17 cellular contexts compared by ENCODE assay signal in genomic region chr7:96786998-96787395, GRCh38.
A peak's percentile ranks its signal among the peaks of the same experiment; 100 is the strongest.
DNase-seq lines count a peak whose midpoint lies in the region; ATAC-seq, FAIRE-seq and TF ChIP-seq lines count a peak whose summit lies in the region.
"Had no signal": no experiment of that assay in that cellular context is flagged by ENCODE, and none has a peak within 500 bp of the region (broad histone marks: within the 10 kb centered on the region; RNA-seq: fewer than 3 reads in every experiment).

No MANE protein-coding gene starts in this region.

- no peak overlapping the region for H3K4me3 ChIP-seq in iPS DF 6.9 (ENCODE audit: low read length)
- H3K4me3 ChIP-seq in HepG2 (replicated peaks in 1 of 3; ENCODE audit: insufficient read depth in 1 of 3, low read depth in 2 of 3, low read length in 3 of 3), result no peak overlapping the region
- H3K4me3 ChIP-seq: GM23248 had no signal

- no peaks in the 10 kb centered on the region for H4K20me1 ChIP-seq in HepG2 (ENCODE audit: insufficient read depth, low read length)

- intact Hi-C loops in HepG2 (cut with micrococcal nuclease; ENCODE audit: unreplicated experiment), result no loop called here

- H3K9ac ChIP-seq in HepG2 (ENCODE audit: insufficient read depth, low read depth, low read length), result no peak overlapping the region
- H3K9ac ChIP-seq: GM23248 had no signal

- TF ChIP-seq CTCF in mesothelial cell of epicardium (IDR thresholded peaks at IDR 0.05; ENCODE audit: unreplicated experiment) (no peak), HepG2 (CRISPR knock-in tag; IDR thresholded peaks at IDR 0.05) (no peak)

- H3K4me3 Mint-ChIP-seq in mesothelial cell of epicardium, result no peak overlapping the region
- H3K4me3 Mint-ChIP-seq: CD4-positive, CD25-positive, alpha-beta regulatory T cell had no signal

- no peaks in the 10 kb centered on the region for H3K9me3 Mint-ChIP-seq in mesothelial cell of epicardium

- CTCF ChIA-PET in HepG2 (lab: Yijun Ruan, JAX; ENCODE audit: low intra/inter-chr PET ratio, low total read pairs), result no interaction called here

- no peak for FAIRE-seq in HepG2 (lab: Jason Lieb, UNC)

- TF ChIP-seq RAD21 in HepG2 (CRISPR knock-in tag; IDR thresholded peaks at IDR 0.05), result no peak

- H3K4me1 Mint-ChIP-seq in mesothelial cell of epicardium, result peaks cover 40% of the 10 kb centered on the region
- H3K4me1 Mint-ChIP-seq: CD4-positive, CD25-positive, alpha-beta regulatory T cell had no signal

- POLR2A ChIA-PET in HepG2 (lab: Yijun Ruan, JAX), result no interaction called here

- no peaks in the 10 kb centered on the region for H3K36me3 ChIP-seq in iPS DF 6.9 (ENCODE audit: control insufficient read depth, insufficient read depth, low read length)
- no peaks in the 10 kb centered on the region for H3K36me3 ChIP-seq in HepG2 (replicated peaks in 1 of 2; ENCODE audit: control insufficient read depth in 1 of 2, insufficient read depth in 2 of 2, low read length in 2 of 2)
- H3K36me3 ChIP-seq: BE2C had no signal

- no peak overlapping the region for H2AFZ ChIP-seq in HepG2 (ENCODE audit: low read length)
- H2AFZ ChIP-seq: GM23248 had no signal

- in situ Hi-C loops in HepG2 (cut with HindIII; ENCODE audit: extremely low pct_ligation_motif_present, low pct_unique_long_range_greater_than_20kb), result loop anchor here (10.0 kb wide), 1 partner anchor 238 kb away; the partner anchor contains the start of gene DLX5

- DNase-seq in ELF-1 (ENCODE audit: low read depth, low spot score) (peak; percentile 29), NCI-H69 (lab: John Stamatoyannopoulos, UW) (peak; percentile 65), iPS DF 6.9 (ENCODE audit: low read depth, low spot score) (peak; percentile 25), mesothelial cell of epicardium (ENCODE audit: low spot score in 2 of 2, unreplicated experiment in 2 of 2) (no peak), NOMO-1 treated with dmso at 0.1 percent for 144 hours (lab: John Stamatoyannopoulos, UW; ENCODE audit: unreplicated experiment) (no peak), NCI-H1694 (lab: John Stamatoyannopoulos, UW) (no peak), HepG2 (ENCODE audit: low spot score) (no peak)
- DNase-seq: BE2C; CD4-positive, CD25-positive, alpha-beta regulatory T cell; DMS 273 treated with DMSO at 0.1 percent for 48 hours; GF-D8; GM23248; KBM-7; NCI-H187; NCI-H510A treated with DMSO at 0.1 percent for 48 hours had no signal

- no peaks in the 10 kb centered on the region for H3K27me3 ChIP-seq in iPS DF 6.9 (ENCODE audit: control insufficient read depth, insufficient read depth, low read length)
- no peaks in the 10 kb centered on the region; a peak in 1 of 5 replicates for H3K27me3 ChIP-seq in HepG2 (ENCODE audit: control insufficient read depth in 1 of 2, insufficient read depth in 2 of 2, low read length in 2 of 2)
- H3K27me3 ChIP-seq: BE2C had no signal

- no peak for TF ChIP-seq POLR2A in HepG2 (IDR thresholded peaks at IDR 0.05; ENCODE audit: insufficient read depth in 1 of 2, low read depth in 2 of 2, low read length in 2 of 2)

- H3K27ac Mint-ChIP-seq in mesothelial cell of epicardium, result peak overlapping the region; percentile 92
- H3K27ac Mint-ChIP-seq: CD4-positive, CD25-positive, alpha-beta regulatory T cell had no signal

- no TSS peak for BruUV-seq in HepG2 (replicated peaks; lab: Mats Ljungman, UMichigan)

- TF ChIP-seq EP300 in HepG2 (IDR thresholded peaks at IDR 0.05; ENCODE audit: low read depth in 2 of 2, low read length in 2 of 2), result no peak
- no peak for TF ChIP-seq EP300 in HepG2 (CRISPR knock-in tag; IDR thresholded peaks at IDR 0.05; ENCODE audit: borderline replicate concordance)

- ATAC-seq in HepG2, result no peak
- ATAC-seq in GM19328 (IDR thresholded peaks at IDR 0.05; ENCODE audit: unreplicated experiment), result no peak
- ATAC-seq: Panc1 had no signal

- no peak overlapping the region for H3K27ac ChIP-seq in iPS DF 6.9 (ENCODE audit: low read length)
- H3K27ac ChIP-seq in HepG2 (ENCODE audit: extremely low read length, insufficient read depth, low read length), result no peak overlapping the region
- H3K27ac ChIP-seq: GM23248 had no signal

- H3K4me2 ChIP-seq in HepG2 (ENCODE audit: low read depth, low read length), result no peak overlapping the region

- no peaks in the 10 kb centered on the region for H3K9me3 ChIP-seq in iPS DF 6.9 (ENCODE audit: control insufficient read depth, insufficient read depth, low read length)
- H3K9me3 ChIP-seq in HepG2 (ENCODE audit: low read length), result no peaks in the 10 kb centered on the region
- H3K9me3 ChIP-seq: BE2C had no signal

- H3K4me1 ChIP-seq in iPS DF 6.9 (ENCODE audit: control insufficient read depth, insufficient read depth, low read length) (peaks cover 1% of the 10 kb centered on the region; the same call in 1 of the 2 replicates), HepG2 (ENCODE audit: insufficient read depth, low read length) (0 out of 2 replicates have a peak, but pooled peaks cover 9% of the 10 kb centered on the region)

- no peaks in the 10 kb centered on the region for H3K79me2 ChIP-seq in HepG2 (ENCODE audit: insufficient read depth, low read length)

- no peaks in the 10 kb centered on the region for H3K36me3 Mint-ChIP-seq in mesothelial cell of epicardium
- H3K36me3 Mint-ChIP-seq: CD4-positive, CD25-positive, alpha-beta regulatory T cell had no signal

- no peaks in the 10 kb centered on the region for H3K27me3 Mint-ChIP-seq in mesothelial cell of epicardium (ENCODE audit: low read depth)

TF ChIP-seq in HepG2, 621 proteins besides CTCF, POLR2A, EP300 and RAD21:
- no peak for TF ChIP-seq SRSF1 (optimal IDR thresholded peaks at IDR 0.05; ENCODE audit: low read depth, low read length)
- TF ChIP-seq ZNF776 (CRISPR knock-in tag; IDR thresholded peaks at IDR 0.05), result no peak
- no peak for TF ChIP-seq CHD2 (IDR thresholded peaks at IDR 0.05; ENCODE audit: low read depth, low read length)
- no peak for TF ChIP-seq ZNF563 (CRISPR knock-in tag; IDR thresholded peaks at IDR 0.05)
- TF ChIP-seq HINFP (CRISPR knock-in tag; IDR thresholded peaks at IDR 0.05; ENCODE audit: low read depth), result no peak
- TF ChIP-seq ZNF782 (CRISPR knock-in tag; IDR thresholded peaks at IDR 0.05; ENCODE audit: borderline replicate concordance), result no peak
- TF ChIP-seq MTA3 (CRISPR knock-in tag; IDR thresholded peaks at IDR 0.05), result no peak
- no peak for TF ChIP-seq GZF1 (CRISPR knock-in tag; IDR thresholded peaks at IDR 0.05)
- no peak for TF ChIP-seq ZNF891 (CRISPR knock-in tag; IDR thresholded peaks at IDR 0.05)
- no peak for TF ChIP-seq TRIM24 (CRISPR knock-in tag; IDR thresholded peaks at IDR 0.05)
- TF ChIP-seq SAFB2 (CRISPR knock-in tag; IDR thresholded peaks at IDR 0.05; ENCODE audit: borderline replicate concordance, low read depth), result no peak
- TF ChIP-seq ZSCAN5A (CRISPR knock-in tag; IDR thresholded peaks at IDR 0.05; ENCODE audit: borderline replicate concordance), result no peak
- TF ChIP-seq MXI1 (IDR thresholded peaks at IDR 0.05; ENCODE audit: borderline replicate concordance, low read depth, low read length), result no peak
- TF ChIP-seq ZNF780A (CRISPR knock-in tag; IDR thresholded peaks at IDR 0.05), result no peak
- no peak for TF ChIP-seq ZBTB20 (CRISPR knock-in tag; IDR thresholded peaks at IDR 0.05; ENCODE audit: borderline replicate concordance, low read depth)
- TF ChIP-seq NFYB (CRISPR knock-in tag; IDR thresholded peaks at IDR 0.05), result no peak
- no peak for TF ChIP-seq ZNF562 (CRISPR knock-in tag; IDR thresholded peaks at IDR 0.05; ENCODE audit: borderline replicate concordance)
TF ChIP-seq in HepG2: peak in this region for 0.

Comparison
In these comparisons a context has a peak if more than half of its experiments do, and no peak if none do; other contexts are left out.
1. DNase-seq: peak in ELF-1 (single experiment), NCI-H69 (single experiment) and iPS DF 6.9 (single experiment); none in mesothelial cell of epicardium (0 of 2), NOMO-1 treated with dmso at 0.1 percent for 144 hours (single experiment), NCI-H1694 (single experiment) and HepG2 (single experiment).